Comparison of ENCODE assay signal across 1 cellular context in the genomic region with DNA sequence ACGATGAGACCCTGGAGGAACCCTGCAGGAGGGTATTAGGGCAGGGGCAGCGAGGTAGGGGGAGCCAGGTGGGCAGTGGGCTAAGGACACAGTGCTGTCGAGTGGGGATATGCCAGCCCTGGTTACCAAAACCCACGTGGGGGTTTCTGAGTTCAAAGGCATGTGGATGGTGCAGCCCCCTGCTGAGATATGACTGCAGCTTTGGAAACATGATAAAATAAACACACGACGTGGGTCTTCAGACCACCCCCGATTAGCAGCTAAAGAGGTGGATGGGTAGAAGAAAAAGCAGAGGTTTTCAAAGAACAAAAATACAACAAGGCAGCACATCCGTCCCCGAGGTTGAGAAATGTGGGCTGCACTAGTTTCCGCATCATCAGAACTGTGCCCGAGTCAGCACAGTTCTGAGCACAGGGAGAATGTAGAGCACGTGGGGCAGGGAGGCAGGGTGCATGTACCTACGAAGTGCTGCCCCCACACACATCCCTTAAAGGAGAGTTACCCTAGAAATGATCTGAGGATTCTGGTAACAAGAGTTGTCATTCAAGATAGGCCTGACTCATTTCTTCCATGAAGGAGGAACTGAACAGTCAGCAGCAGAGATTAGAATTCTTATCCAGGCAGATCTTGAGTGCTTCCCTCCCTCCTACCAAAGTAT.
TF ChIP-seq lines count a peak whose summit lies in the region.

No MANE protein-coding gene starts in this region.

TF ChIP-seq in IMR-90, 13 proteins besides CTCF, POLR2A, EP300 and RAD21 (continued from another document):
- TF ChIP-seq MAFK (IDR thresholded peaks at IDR 0.05; ENCODE audit: low read depth, low read length) (no peak; the same call in 1 of the 2 replicates), CHD1 (IDR thresholded peaks at IDR 0.05; ENCODE audit: low read depth, low read length) (no peak), RFX5 (IDR thresholded peaks at IDR 0.05; ENCODE audit: low read depth, low read length) (no peak)
